In the genomic region with DNA sequence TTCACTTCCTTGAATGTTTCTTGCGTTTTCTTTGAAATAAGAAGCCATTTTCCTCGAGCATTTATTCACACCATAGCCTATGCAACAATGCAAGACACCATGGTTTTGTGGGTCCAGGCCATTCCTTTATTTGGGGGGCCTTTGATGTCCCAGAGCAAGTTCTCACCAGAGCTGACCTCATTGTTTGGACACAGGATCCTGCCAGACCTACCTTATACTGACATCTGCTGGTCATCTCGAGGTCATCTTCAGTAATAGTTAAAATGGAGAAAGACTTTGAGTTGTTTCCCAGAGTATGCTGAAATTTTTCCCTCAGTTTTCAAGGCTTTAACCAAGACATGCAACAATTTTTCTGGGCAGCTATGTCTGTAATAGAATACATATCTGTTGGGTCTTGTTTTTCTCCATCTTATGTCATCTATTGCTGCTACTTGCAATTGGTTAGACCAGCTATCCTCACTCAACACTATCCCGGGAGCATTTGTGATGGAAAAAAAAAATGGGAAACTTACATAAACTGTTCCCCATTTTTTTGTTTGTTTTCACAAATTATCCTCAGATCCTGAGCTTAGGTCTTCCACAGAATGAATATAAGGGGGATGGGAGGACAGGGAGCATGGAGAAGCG, we compare ENCODE assay signal across 8 cellular contexts. TPM values are rescaled to one million over a fixed set of nuclear protein-coding genes. Genes with fewer than 3 reads are reported as not detected.
DNase-seq lines count a peak whose midpoint lies in the region; ATAC-seq and TF ChIP-seq lines count a peak whose summit lies in the region.

No MANE protein-coding gene starts in this region.

- TF ChIP-seq CTCF in Caco-2 (IDR thresholded peaks at IDR 0.05; ENCODE audit: insufficient read depth in 1 of 2, low read depth in 1 of 2, low read length in 1 of 2, severe bottlenecking in 1 of 2, unreplicated experiment in 1 of 2) = peak; percentile 43 to 67
- peak; percentile 41 for TF ChIP-seq CTCF in HL-60 (IDR thresholded peaks at IDR 0.05; ENCODE audit: insufficient read depth, low read length)
- TF ChIP-seq CTCF in tibial artery (IDR thresholded peaks at IDR 0.05) = peak; percentile 44 to 46

- H3K27me3 ChIP-seq in Caco-2 (replicated peaks; ENCODE audit: control insufficient read depth, insufficient read depth, low read length) (no peaks in the 10 kb centered on the region), HL-60 (ENCODE audit: insufficient read depth, poor library complexity, severe bottlenecking) (no peaks in the 10 kb centered on the region), tibial artery (peaks cover 0 to 6% of the 10 kb centered on the region in 2 donors)

- no peak overlapping the region for H3K4me3 ChIP-seq in Caco-2 (ENCODE audit: low read depth, low read length)
- H3K4me3 ChIP-seq in HL-60 (replicated peaks; ENCODE audit: insufficient read depth, low read length) = no peak overlapping the region
- H3K4me3 ChIP-seq in tibial artery = no peak overlapping the region

- CTCF ChIA-PET in Caco-2 (lab: Charles Lee) = interaction anchor here (1.3 to 1.6 kb wide), 3 partner anchors 9 to 990 kb away, joined by 3 to 7 read pairs (median 6); no protein-coding TSS in a partner anchor

- POLR2A ChIA-PET in Caco-2 (lab: Charles Lee) = no interaction called here

- H3K4me3 Mint-ChIP-seq in Caco-2 (ENCODE audit: unreplicated experiment) = no peak overlapping the region

- no TSS peak for BruUV-seq in Caco-2 (replicated peaks; lab: Mats Ljungman, UMichigan)

- no peak for ATAC-seq in HG02938 (IDR thresholded peaks at IDR 0.05; ENCODE audit: unreplicated experiment)

- H3K36me3 ChIP-seq in Caco-2 (ENCODE audit: control insufficient read depth, insufficient read depth, low read length) = no peaks in the 10 kb centered on the region
- no peaks in the 10 kb centered on the region for H3K36me3 ChIP-seq in tibial artery

- H3K27me3 Mint-ChIP-seq in Caco-2 (ENCODE audit: insufficient read depth, unreplicated experiment) = peaks cover 14% of the 10 kb centered on the region

- no peaks in the 10 kb centered on the region for H3K36me3 Mint-ChIP-seq in Caco-2 (ENCODE audit: insufficient read depth, unreplicated experiment)

- DNase-seq in Caco-2 (peak in 1 of 2 experiments; percentile 43), HL-60 (ENCODE audit: low read depth in 1 of 2, low spot score in 1 of 2) (no peak), SKM-1 treated with dmso at 0.1 percent for 144 hours (lab: John Stamatoyannopoulos, UW; ENCODE audit: unreplicated experiment) (peak; percentile 49), glomerular visceral epithelial cell (ENCODE audit: extremely low spot score) (peak; percentile 48), tibial artery (no peak), NCI-H1048 (lab: John Stamatoyannopoulos, UW) (no peak), T-helper 2 cell (no peak)

- H3K27ac Mint-ChIP-seq in Caco-2 (ENCODE audit: unreplicated experiment) = no peak overlapping the region

- H3K27ac ChIP-seq in HL-60 (replicated peaks) (no peak overlapping the region), tibial artery (no peak overlapping the region)

- H3K4me1 ChIP-seq in Caco-2 (no peaks in the 10 kb centered on the region), tibial artery (peaks cover 0 to 3% (median 0%) of the 10 kb centered on the region in 4 donors)

- H3K9me3 ChIP-seq in Caco-2 = no peaks in the 10 kb centered on the region
- H3K9me3 ChIP-seq in tibial artery = no peaks in the 10 kb centered on the region

- intact Hi-C loops in Caco-2 (cut with micrococcal nuclease; ENCODE audit: unreplicated experiment) = loop anchor here (1.0 kb wide), 1 partner anchor 13 kb away; no protein-coding TSS in a partner anchor
- intact Hi-C loops in tibial artery (cut with DNase I; ENCODE audit: low total_unique reads) = no loop called here

- H3K9me3 Mint-ChIP-seq in Caco-2 (ENCODE audit: unreplicated experiment) = no peaks in the 10 kb centered on the region

- H3K4me1 Mint-ChIP-seq in Caco-2 (ENCODE audit: low read depth, unreplicated experiment) = no peaks in the 10 kb centered on the region

RNA-seq across cellular contexts. Expression of a gene that starts 34.0 kb away (rescaled TPM):
- 8.8 and 10.1 TPM in 2 replicates for total RNA-seq in Caco-2 (2022)

Comparison
In these comparisons a context has a peak if more than half of its experiments do, and no peak if none do; other contexts are left out.
1. DNase-seq: peak in SKM-1 treated with dmso at 0.1 percent for 144 hours (single experiment) and glomerular visceral epithelial cell (single experiment); none in HL-60 (0 of 2), tibial artery (0 of 2), NCI-H1048 (single experiment) and T-helper 2 cell (0 of 5).
2. Peak in every context shown above with its lines, with median percentiles within 50 percentile points of each other: CTCF ChIP-seq.